22 cellular contexts compared by ENCODE assay signal in genomic region chr18:8937112-8937641, GRCh38.
DNase-seq lines count a peak whose midpoint lies in the region; ATAC-seq and TF ChIP-seq lines count a peak whose summit lies in the region.
"Had no signal": no experiment of that assay in that cellular context is flagged by ENCODE, and none has a peak within 500 bp of the region (broad histone marks: within the 10 kb centered on the region; RNA-seq: fewer than 3 reads in every experiment).

No MANE protein-coding gene starts in this region.

- 0 out of 2 replicates have a peak overlapping the region, but pooled peaks have one; percentile 8 for H2AFZ ChIP-seq in Loucy (ENCODE audit: low read length)
- no peak overlapping the region for H2AFZ ChIP-seq in osteoblast (ENCODE audit: low read length)

- H3K4me3 ChIP-seq in CD8-positive, alpha-beta memory T cell (ENCODE audit: low read length), result no peak overlapping the region
- no peak overlapping the region for H3K4me3 ChIP-seq in Loucy (ENCODE audit: low read length, poor library complexity, severe bottlenecking)
- no peak overlapping the region for H3K4me3 ChIP-seq in fibroblast of the aortic adventitia (ENCODE audit: low read depth, low read length)
- H3K4me3 ChIP-seq in osteoblast (ENCODE audit: insufficient read depth, low read length), result no peak overlapping the region
- no peak overlapping the region for H3K4me3 ChIP-seq in brain microvascular endothelial cell (ENCODE audit: low read depth, low read length)
- H3K4me3 ChIP-seq: adrenal gland; BLaER1 treated with 17β-estradiol and CSF1 and Interleukin-3, amounts not matched to agents 10 nM and 100 nM; cardiac muscle cell; left lung; mucosa of descending colon; SJCRH30 had no signal

- in situ Hi-C loops in brain microvascular endothelial cell (cut with HindIII; ENCODE audit: low pct_ligation_motif_present, low sequenced_read_pairs), result no loop called here

- no peaks in the 10 kb centered on the region for H3K36me3 ChIP-seq in CD8-positive, alpha-beta memory T cell (ENCODE audit: insufficient read depth, low read length)
- H3K36me3 ChIP-seq in Loucy (ENCODE audit: insufficient read depth, low read length), result no peaks in the 10 kb centered on the region
- H3K36me3 ChIP-seq in osteoblast (ENCODE audit: insufficient read depth, low read length), result no peaks in the 10 kb centered on the region
- H3K36me3 ChIP-seq in brain microvascular endothelial cell (replicated peaks), result no peaks in the 10 kb centered on the region
- H3K36me3 ChIP-seq: adrenal gland; BLaER1 treated with 17β-estradiol and CSF1 and Interleukin-3, amounts not matched to agents 10 nM and 100 nM; cardiac muscle cell; left lung; SJCRH30; WERI-Rb-1 had no signal

- DNase-seq in CD8-positive, alpha-beta memory T cell, result no peak
- DNase-seq in fibroblast of the aortic adventitia (ENCODE audit: low read depth) (peak; percentile 31), osteoblast (ENCODE audit: insufficient read length, low spot score, missing footprints) (peak; percentile 35), GM20000 (ENCODE audit: low spot score) (no peak), NCI-H446 (lab: John Stamatoyannopoulos, UW) (no peak), brain microvascular endothelial cell (no peak)
- DNase-seq: activated CD4-positive, alpha-beta T cell treated with anti-CD3 and anti-CD28 coated beads, Interleukin-2, amount 50 U/mL, for 48 hours; activated gamma-delta T cell; adrenal gland; GOT3; left lung; mucosa of descending colon; NCI-H1930; NCI-H345; SJCRH30; WERI-Rb-1 had no signal

- no peak overlapping the region for H3K27ac Mint-ChIP-seq in CD8-positive, alpha-beta memory T cell
- H3K27ac Mint-ChIP-seq: dendritic cell treated with granulocyte-macrophage colony-stimulating factor and Interleukin-4, amounts not matched to agents 40 ng/mL and 50 ng/mL, for 4 days had no signal

- CTCF ChIA-PET in CD8-positive, alpha-beta memory T cell (lab: Charles Lee), result interaction anchor here (0.9 kb wide), 1 partner anchor 19 kb away, joined by 3 read pairs; no protein-coding TSS in a partner anchor

- H3K27me3 ChIP-seq in CD8-positive, alpha-beta memory T cell (ENCODE audit: insufficient read depth, low read length, poor library complexity, severe bottlenecking), result no peaks in the 10 kb centered on the region
- H3K27me3 ChIP-seq in Loucy (ENCODE audit: insufficient read depth, low read length, poor library complexity, severe bottlenecking) (no peaks in the 10 kb centered on the region), osteoblast (ENCODE audit: insufficient read depth, low read length) (no peaks in the 10 kb centered on the region), brain microvascular endothelial cell (replicated peaks) (no peaks in the 10 kb centered on the region)
- H3K27me3 ChIP-seq: adrenal gland; BLaER1 treated with 17β-estradiol and CSF1 and Interleukin-3, amounts not matched to agents 10 nM and 100 nM; cardiac muscle cell; left lung; SJCRH30 had no signal

- no peaks in the 10 kb centered on the region for H3F3A ChIP-seq in Loucy (ENCODE audit: low read depth)

- H3K4me2 ChIP-seq in Loucy (ENCODE audit: low read depth, low read length, poor library complexity, severe bottlenecking) (no peak overlapping the region), osteoblast (ENCODE audit: insufficient read depth, low read length) (no peak overlapping the region)

- TF ChIP-seq CTCF in Loucy (conservative IDR thresholded peaks at IDR 0.05; ENCODE audit: low read length), result no peak
- TF ChIP-seq CTCF in fibroblast of the aortic adventitia (IDR thresholded peaks at IDR 0.05; ENCODE audit: insufficient read depth, low read length), result no peak
- no peak for TF ChIP-seq CTCF in osteoblast (IDR thresholded peaks at IDR 0.05; ENCODE audit: extremely low read depth, low read depth, low read length)
- TF ChIP-seq CTCF in GM20000 (IDR thresholded peaks at IDR 0.05; ENCODE audit: extremely low read depth, missing control alignments), result no peak
- no peak for TF ChIP-seq CTCF in brain microvascular endothelial cell (IDR thresholded peaks at IDR 0.05; ENCODE audit: low read depth, low read length, missing control alignments)

- H3K9ac ChIP-seq in Loucy (ENCODE audit: low read depth, low read length, poor library complexity, severe bottlenecking), result no peak overlapping the region
- H3K9ac ChIP-seq: BLaER1 treated with 17β-estradiol and CSF1 and Interleukin-3, amounts not matched to agents 10 nM and 100 nM had no signal

- no peak overlapping the region for H3K4me3 Mint-ChIP-seq in CD8-positive, alpha-beta memory T cell
- H3K4me3 Mint-ChIP-seq: dendritic cell treated with granulocyte-macrophage colony-stimulating factor and Interleukin-4, amounts not matched to agents 40 ng/mL and 50 ng/mL, for 4 days had no signal

- no peaks in the 10 kb centered on the region for H3K4me1 Mint-ChIP-seq in CD8-positive, alpha-beta memory T cell

- POLR2A ChIA-PET in CD8-positive, alpha-beta memory T cell (lab: Charles Lee), result no interaction called here

- H4K20me1 ChIP-seq in Loucy (ENCODE audit: insufficient read depth, low read length, poor library complexity, severe bottlenecking) (no peaks in the 10 kb centered on the region), osteoblast (ENCODE audit: insufficient read depth, low read length) (no peaks in the 10 kb centered on the region)
- H4K20me1 ChIP-seq: BLaER1 treated with 17β-estradiol and CSF1 and Interleukin-3, amounts not matched to agents 10 nM and 100 nM had no signal

- H3K4me1 ChIP-seq in CD8-positive, alpha-beta memory T cell (ENCODE audit: insufficient read depth, low read length), result no peaks in the 10 kb centered on the region
- peaks cover 29% of the 10 kb centered on the region for H3K4me1 ChIP-seq in Loucy (ENCODE audit: insufficient read depth, low read length, poor library complexity, severe bottlenecking)
- peaks cover 6% of the 10 kb centered on the region for H3K4me1 ChIP-seq in osteoblast (ENCODE audit: insufficient read depth, low read length)
- H3K4me1 ChIP-seq: adrenal gland, left lung, SJCRH30 had no signal

- no peak for ATAC-seq in HG03442 (IDR thresholded peaks at IDR 0.05; ENCODE audit: unreplicated experiment)
- ATAC-seq: mucosa of descending colon, Panc1 had no signal

- peaks cover 15 to 22% of the 10 kb centered on the region in 2 donors for H3K27me3 Mint-ChIP-seq in CD8-positive, alpha-beta memory T cell
- H3K27me3 Mint-ChIP-seq: dendritic cell treated with granulocyte-macrophage colony-stimulating factor and Interleukin-4, amounts not matched to agents 40 ng/mL and 50 ng/mL, for 4 days had no signal

- no peaks in the 10 kb centered on the region for H3K9me2 ChIP-seq in Loucy (replicated peaks; ENCODE audit: low read depth, low read length)

- H3K79me2 ChIP-seq in Loucy (ENCODE audit: insufficient read depth, low read length) (no peaks in the 10 kb centered on the region), osteoblast (ENCODE audit: insufficient read depth, low read length) (no peaks in the 10 kb centered on the region)

- peaks cover 0 to 1% (median 0%) of the 10 kb centered on the region in 3 donors for H3K36me3 Mint-ChIP-seq in CD8-positive, alpha-beta memory T cell

- peak overlapping the region; percentile 9 for H3K27ac ChIP-seq in CD8-positive, alpha-beta memory T cell (ENCODE audit: low read depth, low read length)
- H3K27ac ChIP-seq in osteoblast (ENCODE audit: low read depth, low read length), result no peak overlapping the region
- no peak overlapping the region for H3K27ac ChIP-seq in brain microvascular endothelial cell
- H3K27ac ChIP-seq: adrenal gland, cardiac muscle cell, left lung, SJCRH30, WERI-Rb-1 had no signal

- peaks cover 0 to 2% (median 0%) of the 10 kb centered on the region in 5 donors for H3K9me3 Mint-ChIP-seq in CD8-positive, alpha-beta memory T cell

- no peaks in the 10 kb centered on the region for H3K9me3 ChIP-seq in CD8-positive, alpha-beta memory T cell (ENCODE audit: low read length)
- peaks cover 4% of the 10 kb centered on the region; the same call in 1 of the 2 replicates for H3K9me3 ChIP-seq in Loucy (ENCODE audit: insufficient read depth, low read depth, low read length)
- H3K9me3 ChIP-seq in osteoblast (ENCODE audit: low read depth, low read length), result no peaks in the 10 kb centered on the region
- H3K9me3 ChIP-seq: adrenal gland, left lung, SJCRH30 had no signal

Comparison
In these comparisons a context has a peak if more than half of its experiments do, and no peak if none do; other contexts are left out.
1. DNase-seq: peak in fibroblast of the aortic adventitia (single experiment) and osteoblast (single experiment); none in CD8-positive, alpha-beta memory T cell (0 of 5), GM20000 (single experiment), NCI-H446 (0 of 2) and brain microvascular endothelial cell (single experiment).